Comparison of ENCODE assay signal across 23 cellular contexts in the genomic region with DNA sequence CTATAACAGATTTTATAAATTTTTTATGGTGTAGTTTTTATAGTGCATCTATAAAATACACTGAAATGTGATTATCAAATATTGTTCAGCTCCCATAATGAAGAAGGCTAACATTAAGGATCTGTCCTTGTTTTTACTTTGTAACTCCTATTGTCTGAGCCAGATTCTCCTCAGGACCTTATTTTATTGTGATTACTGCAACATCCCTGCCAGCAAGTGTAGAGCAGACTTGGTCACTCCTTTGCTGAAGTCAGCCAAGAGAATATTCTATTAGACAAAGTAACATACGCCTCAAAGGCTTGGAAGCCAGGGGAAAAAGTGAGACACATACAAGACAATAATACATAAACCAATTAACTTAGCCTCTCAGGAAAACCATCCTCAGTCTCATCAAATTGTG.
"Had no signal": no experiment of that assay in that cellular context is flagged by ENCODE, and none has a peak within 500 bp of the region (broad histone marks: within the 10 kb centered on the region; RNA-seq: fewer than 3 reads in every experiment).

No MANE protein-coding gene starts in this region.

- DNase-seq: activated CD4-positive, alpha-beta T cell treated with anti-CD3 and anti-CD28 coated beads for 36 hours; activated CD4-positive, alpha-beta T cell treated with anti-CD3 and anti-CD28 coated beads, Interleukin-2, amount 50 U/mL, for 4 hours; activated CD8-positive, alpha-beta memory T cell treated with anti-CD3 and anti-CD28 coated beads, Interleukin-2, amount 50 U/mL, for 48 hours; activated CD8-positive, alpha-beta T cell treated with anti-CD3 and anti-CD28 coated beads, Interleukin-2, amount 10 ng/mL, durations not matched to agents 7 days and 5 days; activated naive CD4-positive, alpha-beta T cell; activated T-cell treated with anti-CD3 and anti-CD28 coated beads, Interleukin-2, amount 50 U/mL, for 1 hour; aorta; body of pancreas; MM.1S; NCI-H1105; NCI-H1436; NCI-H1694 treated with DMSO at 0.1 percent for 48 hours; NCI-H2081; NCI-H446; NCI-H524; NCI-H774; PC-9; SIG-M5; T-cell; T-helper 2 cell; WERI-Rb-1 had no signal

- H3K4me1 Mint-ChIP-seq: activated CD4-positive, alpha-beta T cell treated with anti-CD3 and anti-CD28 coated beads for 36 hours; activated naive CD4-positive, alpha-beta T cell treated with anti-CD3 and anti-CD28 coated beads, Interleukin-2, amount 50 U/mL, for 24 hours; central memory CD8-positive, alpha-beta T cell; T-cell had no signal

- H3K27me3 Mint-ChIP-seq: activated CD4-positive, alpha-beta T cell treated with anti-CD3 and anti-CD28 coated beads for 36 hours; activated naive CD4-positive, alpha-beta T cell treated with anti-CD3 and anti-CD28 coated beads, Interleukin-2, amount 50 U/mL, for 24 hours; central memory CD8-positive, alpha-beta T cell; T-cell had no signal

- H3K9me3 Mint-ChIP-seq: activated naive CD4-positive, alpha-beta T cell treated with anti-CD3 and anti-CD28 coated beads, Interleukin-2, amount 50 U/mL, for 24 hours; central memory CD8-positive, alpha-beta T cell; T-cell had no signal

- H3K27ac Mint-ChIP-seq: activated CD4-positive, alpha-beta T cell treated with anti-CD3 and anti-CD28 coated beads for 36 hours; activated CD8-positive, alpha-beta T cell treated with anti-CD3 and anti-CD28 coated beads, Interleukin-2, amount 10 ng/mL, durations not matched to agents 7 days and 5 days; activated naive CD4-positive, alpha-beta T cell treated with anti-CD3 and anti-CD28 coated beads, Interleukin-2, amount 50 U/mL, for 24 hours; T-cell had no signal

- H3K4me3 Mint-ChIP-seq: activated CD4-positive, alpha-beta T cell treated with anti-CD3 and anti-CD28 coated beads for 36 hours; activated CD8-positive, alpha-beta T cell treated with anti-CD3 and anti-CD28 coated beads, Interleukin-2, amount 10 ng/mL, durations not matched to agents 7 days and 5 days; activated naive CD4-positive, alpha-beta T cell treated with anti-CD3 and anti-CD28 coated beads, Interleukin-2, amount 50 U/mL, for 24 hours; central memory CD8-positive, alpha-beta T cell; T-cell had no signal

- H3K4me3 ChIP-seq: body of pancreas, PC-9 had no signal

- H3K27ac ChIP-seq: PC-9, WERI-Rb-1 had no signal
